Comparison of ENCODE assay signal across 21 cellular contexts in genomic region chr18:57432765-57433400, GRCh38. TPM values are rescaled to one million over a fixed set of nuclear protein-coding genes. Genes with fewer than 3 reads are reported as not detected.
DNase-seq lines count a peak whose midpoint lies in the region; ATAC-seq and TF ChIP-seq lines count a peak whose summit lies in the region.
"Had no signal": no experiment of that assay in that cellular context is flagged by ENCODE, and none has a peak within 500 bp of the region (broad histone marks: within the 10 kb centered on the region; RNA-seq: fewer than 3 reads in every experiment).

No MANE protein-coding gene starts in this region.

- ATAC-seq in WTC11 (no peak), Right ventricle myocardium superior (ENCODE audit: poor library complexity) (no peak)
- ATAC-seq: activated CD4-positive, CD25-positive, alpha-beta regulatory T cell treated with anti-CD3 and anti-CD28 coated beads, Interleukin-2, amount 50 U/mL, for 24 hours; heart left ventricle; natural killer cell treated with Interleukin-12 subunit alpha and Interleukin-12 subunit beta and Interleukin-15 and Interleukin-18, amount 100 ng/mL, for 72 hours had no signal

- POLR2A ChIA-PET in Caco-2 (lab: Charles Lee) (no interaction called here), WTC11 (lab: Charles Lee) (no interaction called here)

- H3K36me3 ChIP-seq in Caco-2 (ENCODE audit: control insufficient read depth, insufficient read depth, low read length): no peaks in the 10 kb centered on the region
- no peaks in the 10 kb centered on the region for H3K36me3 ChIP-seq in muscle layer of duodenum (ENCODE audit: control insufficient read depth in 1 of 2, insufficient read depth in 2 of 2, low read length in 2 of 2)
- H3K36me3 ChIP-seq: BLaER1, heart left ventricle had no signal

- DNase-seq in Caco-2 (no peak), GM10266 (ENCODE audit: extremely low spot score) (peak; percentile 22), WTC11 (ENCODE audit: low spot score) (no peak), NCI-H345 (lab: John Stamatoyannopoulos, UW) (no peak), Right ventricle myocardium superior (no peak)
- no peak for DNase-seq in activated naive CD4-positive, alpha-beta T cell treated with anti-CD3 and anti-CD28 coated beads, Interleukin-2, amount 10 ng/mL, durations not matched to agents 7 days and 5 days
- DNase-seq: activated gamma-delta T cell; aorta; cerebellar nuclear complex; heart left ventricle; IMR-90; MM.1S; NCI-H1694; SHP77 treated with DMSO at 0.1 percent for 48 hours; stimulated activated CD4-positive, alpha-beta T cell treated with anti-CD3 and anti-CD28 coated beads, Interleukin-12 subunit alpha, Interleukin-12 subunit beta, amount 100 ng/mL, for 4 hours had no signal

- H3K27me3 Mint-ChIP-seq in Caco-2 (ENCODE audit: insufficient read depth, unreplicated experiment) (peaks cover 11% of the 10 kb centered on the region), WTC11 (ENCODE audit: low read depth) (peaks cover 99% of the 10 kb centered on the region)
- peaks cover 96% of the 10 kb centered on the region for H3K27me3 Mint-ChIP-seq in activated naive CD4-positive, alpha-beta T cell treated with anti-CD3 and anti-CD28 coated beads, Interleukin-2, amount 10 ng/mL, durations not matched to agents 7 days and 5 days

- H3K4me1 Mint-ChIP-seq in Caco-2 (ENCODE audit: low read depth, unreplicated experiment): no peaks in the 10 kb centered on the region
- H3K4me1 Mint-ChIP-seq in WTC11: peaks cover 72% of the 10 kb centered on the region
- peaks cover 27% of the 10 kb centered on the region for H3K4me1 Mint-ChIP-seq in activated naive CD4-positive, alpha-beta T cell treated with anti-CD3 and anti-CD28 coated beads, Interleukin-2, amount 10 ng/mL, durations not matched to agents 7 days and 5 days

- peaks cover 5% of the 10 kb centered on the region for H3K36me3 Mint-ChIP-seq in Caco-2 (ENCODE audit: insufficient read depth, unreplicated experiment)
- no peaks in the 10 kb centered on the region for H3K36me3 Mint-ChIP-seq in WTC11
- H3K36me3 Mint-ChIP-seq in activated naive CD4-positive, alpha-beta T cell treated with anti-CD3 and anti-CD28 coated beads, Interleukin-2, amount 10 ng/mL, durations not matched to agents 7 days and 5 days: peaks cover 16% of the 10 kb centered on the region

- peak overlapping the region; percentile 45 for H3K4me3 Mint-ChIP-seq in Caco-2 (ENCODE audit: unreplicated experiment)
- peak overlapping the region; percentile 73 for H3K4me3 Mint-ChIP-seq in WTC11
- no peak overlapping the region for H3K4me3 Mint-ChIP-seq in activated naive CD4-positive, alpha-beta T cell treated with anti-CD3 and anti-CD28 coated beads, Interleukin-2, amount 10 ng/mL, durations not matched to agents 7 days and 5 days
- H3K4me3 Mint-ChIP-seq: memory B cell; natural killer cell treated with Interleukin-12 subunit alpha and Interleukin-12 subunit beta and Interleukin-15 and Interleukin-18, amount 100 ng/mL, for 72 hours had no signal

- no peak for TF ChIP-seq CTCF in Caco-2 (IDR thresholded peaks at IDR 0.05; ENCODE audit: insufficient read depth in 1 of 2, low read depth in 1 of 2, low read length in 1 of 2, severe bottlenecking in 1 of 2, unreplicated experiment in 1 of 2)
- no peak for TF ChIP-seq CTCF in GM10266 (IDR thresholded peaks at IDR 0.05; ENCODE audit: control insufficient read depth, insufficient read depth, low read depth, missing control alignments)
- TF ChIP-seq CTCF in WTC11 (IDR thresholded peaks at IDR 0.05): no peak

- CTCF ChIA-PET in Caco-2 (lab: Charles Lee) (no interaction called here), WTC11 (lab: Charles Lee) (no interaction called here)
- CTCF ChIA-PET in activated naive CD4-positive, alpha-beta T cell treated with anti-CD3 and anti-CD28 coated beads, Interleukin-2, amount 10 ng/mL, durations not matched to agents 7 days and 5 days (lab: Charles Lee): interaction anchor here (0.8 kb wide), 1 partner anchor 564 kb away, joined by 3 read pairs; no protein-coding TSS in a partner anchor

- intact Hi-C loops in Caco-2 (cut with micrococcal nuclease; ENCODE audit: unreplicated experiment) (no loop called here), Right ventricle myocardium superior (cut with DNase I) (no loop called here)

- no peak overlapping the region for H3K4me3 ChIP-seq in Caco-2 (ENCODE audit: low read depth, low read length)
- H3K4me3 ChIP-seq in muscle layer of duodenum (ENCODE audit: low read depth in 1 of 2, low read length in 2 of 2): peak overlapping the region in 1 of 2 donors; percentile 38
- H3K4me3 ChIP-seq: BLaER1, heart left ventricle had no signal

- no peaks in the 10 kb centered on the region for H3K27me3 ChIP-seq in Caco-2 (replicated peaks; ENCODE audit: control insufficient read depth, insufficient read depth, low read length)
- peaks cover 72% of the 10 kb centered on the region for H3K27me3 ChIP-seq in muscle layer of duodenum (ENCODE audit: low read depth, low read length)

- H3K9me3 Mint-ChIP-seq in Caco-2 (ENCODE audit: unreplicated experiment) (no peaks in the 10 kb centered on the region), WTC11 (no peaks in the 10 kb centered on the region)
- H3K9me3 Mint-ChIP-seq in activated naive CD4-positive, alpha-beta T cell treated with anti-CD3 and anti-CD28 coated beads, Interleukin-2, amount 10 ng/mL, durations not matched to agents 7 days and 5 days: no peaks in the 10 kb centered on the region

- peak overlapping the region; percentile 92 for H3K27ac ChIP-seq in muscle layer of duodenum (ENCODE audit: low read length)
- H3K27ac ChIP-seq: BLaER1, heart left ventricle had no signal

- H3K9me3 ChIP-seq in Caco-2 (no peaks in the 10 kb centered on the region), muscle layer of duodenum (ENCODE audit: control insufficient read depth in 1 of 2, low read length in 2 of 2) (peaks cover 4 to 6% of the 10 kb centered on the region in 2 donors)

- no TSS peak for BruUV-seq in Caco-2 (replicated peaks; lab: Mats Ljungman, UMichigan)

- H3K27ac Mint-ChIP-seq in Caco-2 (ENCODE audit: unreplicated experiment): no peak overlapping the region
- H3K27ac Mint-ChIP-seq in WTC11: no peak overlapping the region
- H3K27ac Mint-ChIP-seq in activated naive CD4-positive, alpha-beta T cell treated with anti-CD3 and anti-CD28 coated beads, Interleukin-2, amount 10 ng/mL, durations not matched to agents 7 days and 5 days: no peak overlapping the region
- H3K27ac Mint-ChIP-seq: natural killer cell treated with Interleukin-12 subunit alpha and Interleukin-12 subunit beta and Interleukin-15 and Interleukin-18, amount 100 ng/mL, for 72 hours had no signal

- H3K4me1 ChIP-seq in Caco-2: no peaks in the 10 kb centered on the region
- H3K4me1 ChIP-seq in muscle layer of duodenum (ENCODE audit: control insufficient read depth in 1 of 2, insufficient read depth in 2 of 2, low read length in 2 of 2): peaks cover 0 to 52% of the 10 kb centered on the region in 2 donors

TF ChIP-seq in WTC11, 78 proteins besides CTCF, POLR2A, EP300 and RAD21 (continues in another document):
- TF ChIP-seq E2F4 (CRISPR knock-in tag; IDR thresholded peaks at IDR 0.05; ENCODE audit: borderline replicate concordance, low read depth) (no peak), ZNF317 (CRISPR knock-in tag; IDR thresholded peaks at IDR 0.05; ENCODE audit: borderline replicate concordance, low read depth) (no peak), ATF2 (CRISPR knock-in tag; IDR thresholded peaks at IDR 0.05; ENCODE audit: borderline replicate concordance, low read depth) (no peak), ZNF423 (CRISPR knock-in tag; IDR thresholded peaks at IDR 0.05) (no peak), MLX (CRISPR knock-in tag; IDR thresholded peaks at IDR 0.05) (no peak)
- TF ChIP-seq, protein P1, sequence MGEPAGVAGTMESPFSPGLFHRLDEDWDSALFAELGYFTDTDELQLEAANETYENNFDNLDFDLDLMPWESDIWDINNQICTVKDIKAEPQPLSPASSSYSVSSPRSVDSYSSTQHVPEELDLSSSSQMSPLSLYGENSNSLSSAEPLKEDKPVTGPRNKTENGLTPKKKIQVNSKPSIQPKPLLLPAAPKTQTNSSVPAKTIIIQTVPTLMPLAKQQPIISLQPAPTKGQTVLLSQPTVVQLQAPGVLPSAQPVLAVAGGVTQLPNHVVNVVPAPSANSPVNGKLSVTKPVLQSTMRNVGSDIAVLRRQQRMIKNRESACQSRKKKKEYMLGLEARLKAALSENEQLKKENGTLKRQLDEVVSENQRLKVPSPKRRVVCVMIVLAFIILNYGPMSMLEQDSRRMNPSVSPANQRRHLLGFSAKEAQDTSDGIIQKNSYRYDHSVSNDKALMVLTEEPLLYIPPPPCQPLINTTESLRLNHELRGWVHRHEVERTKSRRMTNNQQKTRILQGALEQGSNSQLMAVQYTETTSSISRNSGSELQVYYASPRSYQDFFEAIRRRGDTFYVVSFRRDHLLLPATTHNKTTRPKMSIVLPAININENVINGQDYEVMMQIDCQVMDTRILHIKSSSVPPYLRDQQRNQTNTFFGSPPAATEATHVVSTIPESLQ (CRISPR knock-in tag; IDR thresholded peaks at IDR 0.05): no peak

RNA-seq across cellular contexts. Expression of gene ONECUT2, which starts 2.3 kb away (rescaled TPM):
- total RNA-seq in Caco-2 (2022) (0.28 and 0.86 TPM in 2 replicates), WTC11 (2021) (0.87 to 1.9 TPM (median 1.6 TPM) in 3 replicates), Right ventricle myocardium superior (0.03 TPM)
- total RNA-seq: T-helper 2 cell treated with Interferon-gamma antibody and Interleukin-4, amounts not matched to agents 100 ng/mL and 5 ng/mL, for 36 hours had no signal
